9 cellular contexts compared by ENCODE assay signal in genomic region chr11:39139581-39139980, GRCh38.
"Had no signal": no experiment of that assay in that cellular context is flagged by ENCODE, and none has a peak within 500 bp of the region (broad histone marks: within the 10 kb centered on the region; RNA-seq: fewer than 3 reads in every experiment).

No MANE protein-coding gene starts in this region.

- H3K9me3 ChIP-seq: HAP-1 had no signal

- H3K4me1 ChIP-seq: HAP-1 had no signal

- H3K4me3 ChIP-seq: GM23248, GM23338, HAP-1 had no signal

- H2AFZ ChIP-seq: GM23248, GM23338 had no signal

- ATAC-seq: GM23338, HCT116 had no signal

- H3K36me3 ChIP-seq: HAP-1 had no signal

- DNase-seq: GM23248, GOT3, H7, H9, HCEC 1CT, HFFc6 had no signal

- H3K27ac ChIP-seq: GM23248 had no signal

- H3K9ac ChIP-seq: GM23248 had no signal

- H3K4me2 ChIP-seq: GM23338 had no signal
